Comparison of ENCODE assay signal across 12 cellular contexts in the genomic region with DNA sequence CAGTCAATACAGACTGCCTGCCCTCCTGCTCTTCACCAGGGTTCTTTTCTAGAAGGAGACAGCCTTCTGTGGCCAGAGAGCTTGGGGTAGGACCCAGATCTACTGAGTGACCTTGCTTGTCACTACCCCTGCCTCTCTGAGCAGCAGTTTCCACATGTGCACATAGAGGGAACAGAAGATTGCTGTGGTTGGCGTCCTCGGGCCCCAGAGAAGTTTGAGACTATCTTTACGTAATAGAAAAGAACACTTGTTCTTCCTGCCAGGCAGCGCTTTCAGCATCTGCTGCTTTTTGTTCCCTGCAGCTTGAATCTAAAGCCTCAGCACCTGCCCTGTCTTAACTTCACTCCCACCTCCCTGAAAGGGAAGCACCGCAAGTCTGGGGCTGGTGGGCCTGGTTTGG. TPM values are rescaled to one million over a fixed set of nuclear protein-coding genes. Genes with fewer than 3 reads are reported as not detected.
A peak's percentile ranks its signal among the peaks of the same experiment; 100 is the strongest.
DNase-seq lines count a peak whose midpoint lies in the region; ATAC-seq and TF ChIP-seq lines count a peak whose summit lies in the region.
"Had no signal": no experiment of that assay in that cellular context is flagged by ENCODE, and none has a peak within 500 bp of the region (broad histone marks: within the 10 kb centered on the region; RNA-seq: fewer than 3 reads in every experiment).

No MANE protein-coding gene starts in this region.

- peak overlapping the region; percentile 52 for H3K27ac Mint-ChIP-seq in T-helper 1 cell treated with Interleukin-12 subunit alpha and Interleukin-12 subunit beta and Interleukin-4 antibody, amounts not matched to agents 30 μg/mL and 1 μg/mL, for 36 hours

- no peaks in the 10 kb centered on the region for H3K9me2 ChIP-seq in OCI-LY1 (ENCODE audit: low read depth, low read length)

- peaks cover 27% of the 10 kb centered on the region; the same call in 1 of the 2 replicates for H3K36me3 ChIP-seq in OCI-LY1 (ENCODE audit: insufficient read depth, low read length)
- peaks cover 0 to 10% of the 10 kb centered on the region in 2 donors for H3K36me3 ChIP-seq in gastrocnemius medialis

- H3K4me3 Mint-ChIP-seq in T-helper 1 cell treated with Interleukin-12 subunit alpha and Interleukin-12 subunit beta and Interleukin-4 antibody, amounts not matched to agents 30 μg/mL and 1 μg/mL, for 36 hours: no peak overlapping the region

- no peak for ATAC-seq in gastrocnemius medialis

- peak overlapping the region; percentile 91; the same call in 1 of the 2 replicates for H3K4me2 ChIP-seq in OCI-LY1 (ENCODE audit: low read length)

- DNase-seq in T-helper 1 cell (no peak), gastrocnemius medialis (no peak), HuH-7.5 (ENCODE audit: low spot score) (no peak), foreskin fibroblast (no peak), GM20000 (ENCODE audit: low spot score) (no peak)
- DNase-seq: 8988T; activated CD4-positive, CD25-positive, alpha-beta regulatory T cell; mesenchymal stem cell; NCI-H526 had no signal

- H3K4me3 ChIP-seq in OCI-LY1 (ENCODE audit: low read depth, low read length, poor library complexity, severe bottlenecking) (no peak overlapping the region), gastrocnemius medialis (no peak overlapping the region), foreskin fibroblast (ENCODE audit: low read depth in 1 of 2, low read length in 2 of 2) (no peak overlapping the region)

- no peak overlapping the region for H2AFZ ChIP-seq in OCI-LY1 (ENCODE audit: low read length)

- H3K27ac ChIP-seq in OCI-LY1 (ENCODE audit: low read depth, low read length, poor library complexity, severe bottlenecking) (peak overlapping the region; percentile 98), cingulate gyrus (ENCODE audit: low read depth, low read length) (peak overlapping the region; percentile 47), gastrocnemius medialis (peak overlapping the region in 3 of 4 donors; percentile 92 to 100 (median 93))

- H3K9ac ChIP-seq in OCI-LY1 (ENCODE audit: low read length): peak overlapping the region; percentile 93

- H3K4me1 Mint-ChIP-seq in T-helper 1 cell treated with Interleukin-12 subunit alpha and Interleukin-12 subunit beta and Interleukin-4 antibody, amounts not matched to agents 30 μg/mL and 1 μg/mL, for 36 hours (ENCODE audit: low read depth): peaks cover 27% of the 10 kb centered on the region

- H3K27me3 Mint-ChIP-seq in T-helper 1 cell treated with Interleukin-12 subunit alpha and Interleukin-12 subunit beta and Interleukin-4 antibody, amounts not matched to agents 30 μg/mL and 1 μg/mL, for 36 hours (ENCODE audit: low read depth): no peaks in the 10 kb centered on the region

- H3F3A ChIP-seq in OCI-LY1 (ENCODE audit: insufficient read depth, low read length): peaks cover 18% of the 10 kb centered on the region; the same call in 1 of the 2 replicates

- H3K4me1 ChIP-seq in OCI-LY1 (ENCODE audit: insufficient read depth, low read length, severe bottlenecking) (peaks cover 72% of the 10 kb centered on the region), gastrocnemius medialis (peaks cover 27 to 43% of the 10 kb centered on the region in 2 donors)

- TF ChIP-seq CTCF in OCI-LY1 (IDR thresholded peaks at IDR 0.05; ENCODE audit: low read length) (no peak), gastrocnemius medialis (IDR thresholded peaks at IDR 0.05 in 4 of 5, conservative IDR thresholded peaks at IDR 0.05 in 1 of 5) (no peak), foreskin fibroblast (IDR thresholded peaks at IDR 0.05; ENCODE audit: low read depth, low read length) (no peak), GM20000 (IDR thresholded peaks at IDR 0.05; ENCODE audit: extremely low read depth, missing control alignments) (no peak)

- no peaks in the 10 kb centered on the region for H3K9me3 ChIP-seq in OCI-LY1 (ENCODE audit: low read length)
- H3K9me3 ChIP-seq in gastrocnemius medialis: no peaks in the 10 kb centered on the region

- H3K9me3 Mint-ChIP-seq in T-helper 1 cell treated with Interleukin-12 subunit alpha and Interleukin-12 subunit beta and Interleukin-4 antibody, amounts not matched to agents 30 μg/mL and 1 μg/mL, for 36 hours: no peaks in the 10 kb centered on the region

- no peaks in the 10 kb centered on the region for H3K79me2 ChIP-seq in OCI-LY1 (ENCODE audit: insufficient read depth, low read length)

- H3K36me3 Mint-ChIP-seq in T-helper 1 cell treated with Interleukin-12 subunit alpha and Interleukin-12 subunit beta and Interleukin-4 antibody, amounts not matched to agents 30 μg/mL and 1 μg/mL, for 36 hours (ENCODE audit: low read depth): peaks cover 11% of the 10 kb centered on the region

- no peaks in the 10 kb centered on the region for H4K20me1 ChIP-seq in OCI-LY1 (ENCODE audit: insufficient read depth, low read length)

- intact Hi-C loops in gastrocnemius medialis (cut with DNase I; ENCODE audit: low total_unique reads): no loop called here

- no peak for TF ChIP-seq POLR2A in gastrocnemius medialis (IDR thresholded peaks at IDR 0.05)

- in situ Hi-C loops in gastrocnemius medialis (cut with MboI; ENCODE audit: low sequenced_read_pairs in 4 of 4): no loop called here

- H3K27me3 ChIP-seq in OCI-LY1 (ENCODE audit: insufficient read depth, low read length) (no peaks in the 10 kb centered on the region), gastrocnemius medialis (no peaks in the 10 kb centered on the region)

RNA-seq across cellular contexts. Expression of gene FKBP2, which starts 1.9 kb away (rescaled TPM):
- total RNA-seq in gastrocnemius medialis: 10 to 100 TPM; 20.2 to 54.7 (median 27.6) TPM

RNA-seq across cellular contexts. Expression of gene VEGFB, which starts 4.6 kb away (rescaled TPM):
- total RNA-seq in gastrocnemius medialis: 10 to 100 TPM; 33.6 to 87.5 (median 58.2) TPM

RNA-seq across cellular contexts. Expression of gene PPP1R14B, which starts 7.7 kb away (rescaled TPM):
- total RNA-seq in gastrocnemius medialis: 100 to 1,000 TPM; 144 to 444 (median 237) TPM

RNA-seq across cellular contexts. Expression of gene DNAJC4, which starts 8.7 kb away (rescaled TPM):
- 10 to 100 TPM; 13.8 to 30.0 (median 18.9) TPM for total RNA-seq in gastrocnemius medialis

RNA-seq across cellular contexts. Expression of gene PLCB3, which starts 12.3 kb away (rescaled TPM):
- total RNA-seq in gastrocnemius medialis: 1 to 10 TPM; 4.7 to 9.7 (median 6.2) TPM

Comparison
In these comparisons a context has a peak if more than half of its experiments do, and no peak if none do; other contexts are left out.
1. H3K27ac ChIP-seq: peak in every context shown above with its lines; median percentile 98 in OCI-LY1; 93 in gastrocnemius medialis; 47 in cingulate gyrus.